In the genomic region with DNA sequence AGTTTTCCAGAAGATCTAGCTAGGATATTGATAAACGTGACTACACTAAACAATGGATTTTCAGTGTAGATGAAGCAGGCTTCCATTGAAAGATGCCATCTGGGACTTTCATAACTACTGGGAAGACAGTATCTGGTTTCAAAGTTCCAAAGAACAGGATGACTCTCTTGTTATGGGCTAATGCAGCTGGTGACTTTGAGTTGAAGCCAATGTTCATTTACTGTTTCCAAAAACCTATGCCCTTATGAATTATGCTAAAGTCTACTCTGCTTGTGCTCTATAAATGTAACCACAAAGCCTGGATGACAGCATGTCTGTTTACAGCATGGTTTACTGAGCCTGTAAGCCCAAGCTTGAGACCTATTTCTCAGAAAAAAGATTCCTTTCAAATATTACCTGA, we compare ENCODE assay signal across 13 cellular contexts.
DNase-seq lines count a peak whose midpoint lies in the region; TF ChIP-seq lines count a peak whose summit lies in the region.
"Had no signal": no experiment of that assay in that cellular context is flagged by ENCODE, and none has a peak within 500 bp of the region (broad histone marks: within the 10 kb centered on the region; RNA-seq: fewer than 3 reads in every experiment).

No MANE protein-coding gene starts in this region.

- H3K4me3 ChIP-seq in SJCRH30 (no peak overlapping the region), fibroblast of villous mesenchyme (ENCODE audit: low read depth, low read length) (no peak overlapping the region), skeletal muscle cell (ENCODE audit: low read depth, low read length) (no peak overlapping the region)
- H3K4me3 ChIP-seq: GM23248 had no signal

- no peaks in the 10 kb centered on the region for H3K9me3 ChIP-seq in SJCRH30 (replicated peaks)

- no peaks in the 10 kb centered on the region for H3K27me3 ChIP-seq in SJCRH30

- peak overlapping the region; percentile 16 for H3K27ac ChIP-seq in SJCRH30
- H3K27ac ChIP-seq: 22Rv1, GM23248 had no signal

- TF ChIP-seq CTCF in fibroblast of villous mesenchyme (IDR thresholded peaks at IDR 0.05; ENCODE audit: insufficient read depth, low read depth, low read length): no peak

- DNase-seq in DMS 273 (lab: John Stamatoyannopoulos, UW; ENCODE audit: unreplicated experiment) (peak; percentile 1), DMS 273 treated with DMSO at 0.1 percent for 48 hours (lab: John Stamatoyannopoulos, UW) (no peak), SJCRH30 (peak; percentile 8 to 57), fibroblast of villous mesenchyme (ENCODE audit: low read depth) (peak; percentile 51), skeletal muscle cell (ENCODE audit: low read depth) (peak; percentile 21), NCI-H2029 (lab: John Stamatoyannopoulos, UW) (no peak), GDM1 (lab: John Stamatoyannopoulos, UW) (no peak)
- DNase-seq in activated CD4-positive, alpha-beta T cell treated with anti-CD3 and anti-CD28 coated beads for 1 hour: no peak
- DNase-seq: CD8-positive, alpha-beta T cell; COR-L47; DMS53; GM23248 had no signal

- peaks cover 9% of the 10 kb centered on the region for H3K4me1 ChIP-seq in SJCRH30

- H3K36me3 ChIP-seq in SJCRH30: no peaks in the 10 kb centered on the region

Comparison
In these comparisons a context has a peak if more than half of its experiments do, and no peak if none do; other contexts are left out.
1. DNase-seq: peak in DMS 273 (single experiment), SJCRH30 (2 of 2), fibroblast of villous mesenchyme (single experiment) and skeletal muscle cell (single experiment); none in DMS 273 treated with DMSO at 0.1 percent for 48 hours (single experiment), NCI-H2029 (single experiment), activated CD4-positive, alpha-beta T cell treated with anti-CD3 and anti-CD28 coated beads for 1 hour (single experiment) and GDM1 (single experiment).